ENCODE assay signal across 1 cellular context in the genomic region with DNA sequence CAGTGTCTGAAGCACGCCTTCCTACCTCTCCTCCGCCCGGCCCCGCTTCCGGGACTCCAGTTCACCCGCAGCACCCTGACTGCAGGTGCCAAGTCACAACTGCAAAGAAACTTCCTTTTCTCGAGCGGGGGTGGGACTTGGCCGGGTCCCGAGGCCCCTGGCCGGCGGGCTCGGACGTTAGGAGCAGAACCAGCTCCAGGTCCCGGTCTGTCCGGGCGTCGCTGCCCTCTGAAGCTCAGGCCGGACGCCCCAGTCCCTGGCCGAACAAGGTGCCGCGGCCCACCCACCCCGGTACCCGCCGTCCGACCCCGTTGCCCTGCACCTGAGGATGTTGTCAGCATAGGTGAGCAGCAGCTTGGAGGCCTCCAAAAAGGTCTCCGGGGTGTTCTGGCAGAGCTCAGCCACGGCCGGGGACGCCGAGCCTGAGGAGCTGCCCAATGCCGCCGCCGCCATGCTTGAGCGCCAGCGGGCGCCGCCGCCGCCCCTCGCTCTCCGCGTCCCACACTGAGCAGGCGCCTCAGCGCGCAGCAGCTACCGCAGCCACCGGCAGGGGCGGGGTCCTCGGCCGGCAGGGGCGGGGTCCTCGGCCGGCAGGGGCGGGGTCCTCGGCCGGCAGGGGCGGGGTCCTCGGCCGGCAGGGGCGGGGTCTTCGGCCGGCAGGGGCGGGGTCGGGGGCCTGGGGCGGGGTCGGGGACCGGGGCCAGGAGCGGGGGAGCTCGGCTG.
TF ChIP-seq lines count a peak whose summit lies in the region.

A gene with protein sequence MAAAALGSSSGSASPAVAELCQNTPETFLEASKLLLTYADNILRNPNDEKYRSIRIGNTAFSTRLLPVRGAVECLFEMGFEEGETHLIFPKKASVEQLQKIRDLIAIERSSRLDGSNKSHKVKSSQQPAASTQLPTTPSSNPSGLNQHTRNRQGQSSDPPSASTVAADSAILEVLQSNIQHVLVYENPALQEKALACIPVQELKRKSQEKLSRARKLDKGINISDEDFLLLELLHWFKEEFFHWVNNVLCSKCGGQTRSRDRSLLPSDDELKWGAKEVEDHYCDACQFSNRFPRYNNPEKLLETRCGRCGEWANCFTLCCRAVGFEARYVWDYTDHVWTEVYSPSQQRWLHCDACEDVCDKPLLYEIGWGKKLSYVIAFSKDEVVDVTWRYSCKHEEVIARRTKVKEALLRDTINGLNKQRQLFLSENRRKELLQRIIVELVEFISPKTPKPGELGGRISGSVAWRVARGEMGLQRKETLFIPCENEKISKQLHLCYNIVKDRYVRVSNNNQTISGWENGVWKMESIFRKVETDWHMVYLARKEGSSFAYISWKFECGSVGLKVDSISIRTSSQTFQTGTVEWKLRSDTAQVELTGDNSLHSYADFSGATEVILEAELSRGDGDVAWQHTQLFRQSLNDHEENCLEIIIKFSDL (minus strand): TSS at position 506 of the 723 bp plus-strand sequence. CDS start 53 bp downstream, at position 453.

TF ChIP-seq in K562, 482 proteins besides CTCF, POLR2A, EP300 and RAD21 (continued from another document and continues in another):
- TF ChIP-seq, protein P1, sequence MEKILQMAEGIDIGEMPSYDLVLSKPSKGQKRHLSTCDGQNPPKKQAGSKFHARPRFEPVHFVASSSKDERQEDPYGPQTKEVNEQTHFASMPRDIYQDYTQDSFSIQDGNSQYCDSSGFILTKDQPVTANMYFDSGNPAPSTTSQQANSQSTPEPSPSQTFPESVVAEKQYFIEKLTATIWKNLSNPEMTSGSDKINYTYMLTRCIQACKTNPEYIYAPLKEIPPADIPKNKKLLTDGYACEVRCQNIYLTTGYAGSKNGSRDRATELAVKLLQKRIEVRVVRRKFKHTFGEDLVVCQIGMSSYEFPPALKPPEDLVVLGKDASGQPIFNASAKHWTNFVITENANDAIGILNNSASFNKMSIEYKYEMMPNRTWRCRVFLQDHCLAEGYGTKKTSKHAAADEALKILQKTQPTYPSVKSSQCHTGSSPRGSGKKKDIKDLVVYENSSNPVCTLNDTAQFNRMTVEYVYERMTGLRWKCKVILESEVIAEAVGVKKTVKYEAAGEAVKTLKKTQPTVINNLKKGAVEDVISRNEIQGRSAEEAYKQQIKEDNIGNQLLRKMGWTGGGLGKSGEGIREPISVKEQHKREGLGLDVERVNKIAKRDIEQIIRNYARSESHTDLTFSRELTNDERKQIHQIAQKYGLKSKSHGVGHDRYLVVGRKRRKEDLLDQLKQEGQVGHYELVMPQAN (IDR thresholded peaks at IDR 0.05; ENCODE audit: borderline replicate concordance): peak; percentile 89
- TF ChIP-seq, protein P2, sequence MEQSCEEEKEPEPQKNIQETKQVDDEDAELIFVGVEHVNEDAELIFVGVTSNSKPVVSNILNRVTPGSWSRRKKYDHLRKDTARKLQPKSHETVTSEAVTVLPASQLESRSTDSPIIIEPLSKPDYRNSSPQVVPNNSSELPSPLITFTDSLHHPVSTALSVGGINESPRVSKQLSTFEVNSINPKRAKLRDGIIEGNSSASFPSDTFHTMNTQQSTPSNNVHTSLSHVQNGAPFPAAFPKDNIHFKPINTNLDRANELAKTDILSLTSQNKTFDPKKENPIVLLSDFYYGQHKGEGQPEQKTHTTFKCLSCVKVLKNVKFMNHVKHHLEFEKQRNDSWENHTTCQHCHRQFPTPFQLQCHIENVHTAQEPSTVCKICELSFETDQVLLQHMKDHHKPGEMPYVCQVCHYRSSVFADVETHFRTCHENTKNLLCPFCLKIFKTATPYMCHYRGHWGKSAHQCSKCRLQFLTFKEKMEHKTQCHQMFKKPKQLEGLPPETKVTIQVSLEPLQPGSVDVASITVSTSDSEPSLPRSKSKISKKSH (CRISPR knock-in tag; IDR thresholded peaks at IDR 0.05): no peak
- TF ChIP-seq, protein P3, sequence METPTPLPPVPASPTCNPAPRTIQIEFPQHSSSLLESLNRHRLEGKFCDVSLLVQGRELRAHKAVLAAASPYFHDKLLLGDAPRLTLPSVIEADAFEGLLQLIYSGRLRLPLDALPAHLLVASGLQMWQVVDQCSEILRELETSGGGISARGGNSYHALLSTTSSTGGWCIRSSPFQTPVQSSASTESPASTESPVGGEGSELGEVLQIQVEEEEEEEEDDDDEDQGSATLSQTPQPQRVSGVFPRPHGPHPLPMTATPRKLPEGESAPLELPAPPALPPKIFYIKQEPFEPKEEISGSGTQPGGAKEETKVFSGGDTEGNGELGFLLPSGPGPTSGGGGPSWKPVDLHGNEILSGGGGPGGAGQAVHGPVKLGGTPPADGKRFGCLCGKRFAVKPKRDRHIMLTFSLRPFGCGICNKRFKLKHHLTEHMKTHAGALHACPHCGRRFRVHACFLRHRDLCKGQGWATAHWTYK (CRISPR knock-in tag; IDR thresholded peaks at IDR 0.05): peak; percentile 69
- TF ChIP-seq, protein P4, sequence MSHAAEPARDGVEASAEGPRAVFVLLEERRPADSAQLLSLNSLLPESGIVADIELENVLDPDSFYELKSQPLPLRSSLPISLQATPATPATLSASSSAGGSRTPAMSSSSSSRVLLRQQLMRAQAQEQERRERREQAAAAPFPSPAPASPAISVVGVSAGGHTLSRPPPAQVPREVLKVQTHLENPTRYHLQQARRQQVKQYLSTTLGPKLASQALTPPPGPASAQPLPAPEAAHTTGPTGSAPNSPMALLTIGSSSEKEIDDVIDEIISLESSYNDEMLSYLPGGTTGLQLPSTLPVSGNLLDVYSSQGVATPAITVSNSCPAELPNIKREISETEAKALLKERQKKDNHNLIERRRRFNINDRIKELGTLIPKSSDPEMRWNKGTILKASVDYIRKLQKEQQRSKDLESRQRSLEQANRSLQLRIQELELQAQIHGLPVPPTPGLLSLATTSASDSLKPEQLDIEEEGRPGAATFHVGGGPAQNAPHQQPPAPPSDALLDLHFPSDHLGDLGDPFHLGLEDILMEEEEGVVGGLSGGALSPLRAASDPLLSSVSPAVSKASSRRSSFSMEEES (CRISPR knock-in tag; IDR thresholded peaks at IDR 0.05): no peak
- TF ChIP-seq, protein P5, sequence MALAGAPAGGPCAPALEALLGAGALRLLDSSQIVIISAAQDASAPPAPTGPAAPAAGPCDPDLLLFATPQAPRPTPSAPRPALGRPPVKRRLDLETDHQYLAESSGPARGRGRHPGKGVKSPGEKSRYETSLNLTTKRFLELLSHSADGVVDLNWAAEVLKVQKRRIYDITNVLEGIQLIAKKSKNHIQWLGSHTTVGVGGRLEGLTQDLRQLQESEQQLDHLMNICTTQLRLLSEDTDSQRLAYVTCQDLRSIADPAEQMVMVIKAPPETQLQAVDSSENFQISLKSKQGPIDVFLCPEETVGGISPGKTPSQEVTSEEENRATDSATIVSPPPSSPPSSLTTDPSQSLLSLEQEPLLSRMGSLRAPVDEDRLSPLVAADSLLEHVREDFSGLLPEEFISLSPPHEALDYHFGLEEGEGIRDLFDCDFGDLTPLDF (CRISPR knock-in tag; IDR thresholded peaks at IDR 0.05): no peak; the same call in 1 of the 2 replicates
- 0 out of 2 replicates have a peak, but pooled peaks have one; percentile 3 for TF ChIP-seq TEAD4 (IDR thresholded peaks at IDR 0.05; ENCODE audit: low read length)
- TF ChIP-seq TEAD4 (CRISPR knock-in tag; IDR thresholded peaks at IDR 0.05; ENCODE audit: borderline replicate concordance): no peak
- TF ChIP-seq ATF7 (IDR thresholded peaks at IDR 0.05): peak; percentile 67
- TF ChIP-seq, protein P6, sequence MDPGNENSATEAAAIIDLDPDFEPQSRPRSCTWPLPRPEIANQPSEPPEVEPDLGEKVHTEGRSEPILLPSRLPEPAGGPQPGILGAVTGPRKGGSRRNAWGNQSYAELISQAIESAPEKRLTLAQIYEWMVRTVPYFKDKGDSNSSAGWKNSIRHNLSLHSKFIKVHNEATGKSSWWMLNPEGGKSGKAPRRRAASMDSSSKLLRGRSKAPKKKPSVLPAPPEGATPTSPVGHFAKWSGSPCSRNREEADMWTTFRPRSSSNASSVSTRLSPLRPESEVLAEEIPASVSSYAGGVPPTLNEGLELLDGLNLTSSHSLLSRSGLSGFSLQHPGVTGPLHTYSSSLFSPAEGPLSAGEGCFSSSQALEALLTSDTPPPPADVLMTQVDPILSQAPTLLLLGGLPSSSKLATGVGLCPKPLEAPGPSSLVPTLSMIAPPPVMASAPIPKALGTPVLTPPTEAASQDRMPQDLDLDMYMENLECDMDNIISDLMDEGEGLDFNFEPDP (CRISPR knock-in tag; IDR thresholded peaks at IDR 0.05): no peak
- TF ChIP-seq SAFB2 (IDR thresholded peaks at IDR 0.05; ENCODE audit: borderline replicate concordance, low read depth, low read length, severe bottlenecking): no peak
- TF ChIP-seq HOXB6 (CRISPR knock-in tag; IDR thresholded peaks at IDR 0.05; ENCODE audit: borderline replicate concordance): no peak
- no peak for TF ChIP-seq TEAD2 (tag; IDR thresholded peaks at IDR 0.05)
- peak in 1 of 2 experiments; percentile 58; a peak in 1 of 4 replicates for TF ChIP-seq TEAD1 (CRISPR knock-in tag; IDR thresholded peaks at IDR 0.05)
- TF ChIP-seq SRF (CRISPR knock-in tag; IDR thresholded peaks at IDR 0.05): 0 out of 4 replicates have a peak, but pooled peaks of 1 of the 2 experiments have one; percentile 44
- TF ChIP-seq GABPB1 (CRISPR knock-in tag; IDR thresholded peaks at IDR 0.05): peak; percentile 53; the same call in 1 of the 2 replicates
- TF ChIP-seq, protein P7, sequence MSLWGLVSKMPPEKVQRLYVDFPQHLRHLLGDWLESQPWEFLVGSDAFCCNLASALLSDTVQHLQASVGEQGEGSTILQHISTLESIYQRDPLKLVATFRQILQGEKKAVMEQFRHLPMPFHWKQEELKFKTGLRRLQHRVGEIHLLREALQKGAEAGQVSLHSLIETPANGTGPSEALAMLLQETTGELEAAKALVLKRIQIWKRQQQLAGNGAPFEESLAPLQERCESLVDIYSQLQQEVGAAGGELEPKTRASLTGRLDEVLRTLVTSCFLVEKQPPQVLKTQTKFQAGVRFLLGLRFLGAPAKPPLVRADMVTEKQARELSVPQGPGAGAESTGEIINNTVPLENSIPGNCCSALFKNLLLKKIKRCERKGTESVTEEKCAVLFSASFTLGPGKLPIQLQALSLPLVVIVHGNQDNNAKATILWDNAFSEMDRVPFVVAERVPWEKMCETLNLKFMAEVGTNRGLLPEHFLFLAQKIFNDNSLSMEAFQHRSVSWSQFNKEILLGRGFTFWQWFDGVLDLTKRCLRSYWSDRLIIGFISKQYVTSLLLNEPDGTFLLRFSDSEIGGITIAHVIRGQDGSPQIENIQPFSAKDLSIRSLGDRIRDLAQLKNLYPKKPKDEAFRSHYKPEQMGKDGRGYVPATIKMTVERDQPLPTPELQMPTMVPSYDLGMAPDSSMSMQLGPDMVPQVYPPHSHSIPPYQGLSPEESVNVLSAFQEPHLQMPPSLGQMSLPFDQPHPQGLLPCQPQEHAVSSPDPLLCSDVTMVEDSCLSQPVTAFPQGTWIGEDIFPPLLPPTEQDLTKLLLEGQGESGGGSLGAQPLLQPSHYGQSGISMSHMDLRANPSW (CRISPR knock-in tag; IDR thresholded peaks at IDR 0.05): no peak; the same call in 1 of the 2 replicates
- TF ChIP-seq FUS (optimal IDR thresholded peaks at IDR 0.05; ENCODE audit: low read depth, low read length): no peak
- TF ChIP-seq STAT5B (CRISPR knock-in tag; IDR thresholded peaks at IDR 0.05): no peak
- peak; percentile 53 for TF ChIP-seq PRPF4 (IDR thresholded peaks at IDR 0.05; ENCODE audit: insufficient read depth, low read depth, low read length, poor library complexity, severe bottlenecking)
- TF ChIP-seq, protein P8, sequence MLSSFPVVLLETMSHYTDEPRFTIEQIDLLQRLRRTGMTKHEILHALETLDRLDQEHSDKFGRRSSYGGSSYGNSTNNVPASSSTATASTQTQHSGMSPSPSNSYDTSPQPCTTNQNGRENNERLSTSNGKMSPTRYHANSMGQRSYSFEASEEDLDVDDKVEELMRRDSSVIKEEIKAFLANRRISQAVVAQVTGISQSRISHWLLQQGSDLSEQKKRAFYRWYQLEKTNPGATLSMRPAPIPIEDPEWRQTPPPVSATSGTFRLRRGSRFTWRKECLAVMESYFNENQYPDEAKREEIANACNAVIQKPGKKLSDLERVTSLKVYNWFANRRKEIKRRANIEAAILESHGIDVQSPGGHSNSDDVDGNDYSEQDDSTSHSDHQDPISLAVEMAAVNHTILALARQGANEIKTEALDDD (IDR thresholded peaks at IDR 0.05): no peak
- TF ChIP-seq LARP7 (IDR thresholded peaks at IDR 0.05): no peak
- peak; percentile 15; the same call in 1 of the 2 replicates for TF ChIP-seq CREM (IDR thresholded peaks at IDR 0.05; ENCODE audit: low read depth)
- peak; percentile 7; the same call in 1 of the 2 replicates for TF ChIP-seq JUN (IDR thresholded peaks at IDR 0.05; ENCODE audit: borderline replicate concordance, low read depth, low read length)
- no peak; the same call in 1 of the 2 replicates for TF ChIP-seq JUN (CRISPR knock-in tag; IDR thresholded peaks at IDR 0.05; ENCODE audit: borderline replicate concordance)
- no peak for TF ChIP-seq ZNF584 (CRISPR knock-in tag; IDR thresholded peaks at IDR 0.05; ENCODE audit: low read depth)
- TF ChIP-seq, protein P9, sequence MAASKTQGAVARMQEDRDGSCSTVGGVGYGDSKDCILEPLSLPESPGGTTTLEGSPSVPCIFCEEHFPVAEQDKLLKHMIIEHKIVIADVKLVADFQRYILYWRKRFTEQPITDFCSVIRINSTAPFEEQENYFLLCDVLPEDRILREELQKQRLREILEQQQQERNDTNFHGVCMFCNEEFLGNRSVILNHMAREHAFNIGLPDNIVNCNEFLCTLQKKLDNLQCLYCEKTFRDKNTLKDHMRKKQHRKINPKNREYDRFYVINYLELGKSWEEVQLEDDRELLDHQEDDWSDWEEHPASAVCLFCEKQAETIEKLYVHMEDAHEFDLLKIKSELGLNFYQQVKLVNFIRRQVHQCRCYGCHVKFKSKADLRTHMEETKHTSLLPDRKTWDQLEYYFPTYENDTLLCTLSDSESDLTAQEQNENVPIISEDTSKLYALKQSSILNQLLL (CRISPR knock-in tag; IDR thresholded peaks at IDR 0.05; ENCODE audit: borderline replicate concordance): no peak
- no peak for TF ChIP-seq ZBTB1 (CRISPR knock-in tag; IDR thresholded peaks at IDR 0.05; ENCODE audit: borderline replicate concordance, low read depth)
- TF ChIP-seq, protein P10, sequence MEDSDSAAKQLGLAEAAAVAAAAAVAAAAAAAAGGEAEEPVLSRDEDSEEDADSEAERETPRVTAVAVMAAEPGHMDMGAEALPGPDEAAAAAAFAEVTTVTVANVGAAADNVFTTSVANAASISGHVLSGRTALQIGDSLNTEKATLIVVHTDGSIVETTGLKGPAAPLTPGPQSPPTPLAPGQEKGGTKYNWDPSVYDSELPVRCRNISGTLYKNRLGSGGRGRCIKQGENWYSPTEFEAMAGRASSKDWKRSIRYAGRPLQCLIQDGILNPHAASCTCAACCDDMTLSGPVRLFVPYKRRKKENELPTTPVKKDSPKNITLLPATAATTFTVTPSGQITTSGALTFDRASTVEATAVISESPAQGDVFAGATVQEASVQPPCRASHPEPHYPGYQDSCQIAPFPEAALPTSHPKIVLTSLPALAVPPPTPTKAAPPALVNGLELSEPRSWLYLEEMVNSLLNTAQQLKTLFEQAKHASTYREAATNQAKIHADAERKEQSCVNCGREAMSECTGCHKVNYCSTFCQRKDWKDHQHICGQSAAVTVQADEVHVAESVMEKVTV (CRISPR knock-in tag; IDR thresholded peaks at IDR 0.05): no peak
- TF ChIP-seq, protein P11, sequence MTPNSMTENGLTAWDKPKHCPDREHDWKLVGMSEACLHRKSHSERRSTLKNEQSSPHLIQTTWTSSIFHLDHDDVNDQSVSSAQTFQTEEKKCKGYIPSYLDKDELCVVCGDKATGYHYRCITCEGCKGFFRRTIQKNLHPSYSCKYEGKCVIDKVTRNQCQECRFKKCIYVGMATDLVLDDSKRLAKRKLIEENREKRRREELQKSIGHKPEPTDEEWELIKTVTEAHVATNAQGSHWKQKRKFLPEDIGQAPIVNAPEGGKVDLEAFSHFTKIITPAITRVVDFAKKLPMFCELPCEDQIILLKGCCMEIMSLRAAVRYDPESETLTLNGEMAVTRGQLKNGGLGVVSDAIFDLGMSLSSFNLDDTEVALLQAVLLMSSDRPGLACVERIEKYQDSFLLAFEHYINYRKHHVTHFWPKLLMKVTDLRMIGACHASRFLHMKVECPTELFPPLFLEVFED (CRISPR knock-in tag; conservative IDR thresholded peaks at IDR 0.05): no peak
- no peak for TF ChIP-seq ZNF445 (CRISPR knock-in tag; IDR thresholded peaks at IDR 0.05; ENCODE audit: low read depth)
- no peak; the same call in 1 of the 2 replicates for TF ChIP-seq SP1 (CRISPR knock-in tag; IDR thresholded peaks at IDR 0.05)
- TF ChIP-seq ZNF57 (CRISPR knock-in tag; IDR thresholded peaks at IDR 0.05): no peak
- no peak for TF ChIP-seq HMG20B (CRISPR knock-in tag; IDR thresholded peaks at IDR 0.05)
